In the genomic region with DNA sequence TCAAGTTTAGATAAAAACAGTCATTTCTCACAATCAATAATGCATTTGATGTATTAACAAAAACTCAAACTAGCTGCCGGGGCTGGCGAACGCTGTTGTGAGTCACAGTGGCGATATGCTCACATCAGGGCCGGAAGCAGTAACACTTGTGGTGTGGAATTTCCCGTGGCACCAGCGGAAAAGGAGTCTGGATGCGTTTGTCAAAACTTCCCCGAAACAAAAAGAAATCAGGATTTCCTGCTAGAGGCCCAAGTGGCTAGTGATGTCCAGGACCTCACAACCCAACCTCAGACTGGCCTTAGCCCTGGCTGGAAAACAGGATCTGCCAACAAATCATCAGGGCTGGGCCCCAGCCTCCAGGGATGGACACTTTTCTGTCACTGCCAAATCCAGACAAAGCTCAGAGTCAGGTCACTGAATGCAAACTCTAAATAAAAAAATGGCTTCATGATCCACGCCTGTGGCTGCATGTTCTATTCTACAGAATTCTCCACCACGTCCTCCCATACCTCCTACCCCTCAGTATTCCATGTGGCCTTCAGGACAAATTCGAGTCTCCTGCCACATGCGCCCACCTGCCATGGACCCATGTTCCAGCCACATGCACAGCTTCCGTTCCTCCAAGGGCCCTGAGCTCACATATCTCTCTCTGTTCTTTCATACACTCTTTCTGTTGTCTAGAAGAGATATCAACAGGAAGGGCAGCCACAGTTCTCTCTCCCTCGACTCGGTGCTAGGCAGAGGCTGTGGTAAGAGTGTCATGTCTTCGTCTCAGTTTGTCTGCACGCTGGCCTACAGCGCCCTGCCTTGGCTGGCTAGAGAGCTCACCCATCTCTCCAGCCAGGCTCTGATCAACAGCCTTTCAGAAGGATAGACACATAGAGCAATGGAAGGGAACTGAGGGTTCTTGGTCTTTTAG, we compare ENCODE assay signal across 8 cellular contexts. TPM values are rescaled to one million over a fixed set of nuclear protein-coding genes. Genes with fewer than 3 reads are reported as not detected.
A peak's percentile ranks its signal among the peaks of the same experiment; 100 is the strongest.
DNase-seq lines count a peak whose midpoint lies in the region; ATAC-seq and TF ChIP-seq lines count a peak whose summit lies in the region.

No MANE protein-coding gene starts in this region.

- no peaks in the 10 kb centered on the region for H3K36me3 ChIP-seq in psoas muscle (ENCODE audit: insufficient read depth in 1 of 2, low read depth in 1 of 2)
- H3K36me3 ChIP-seq in aorta (ENCODE audit: control insufficient read depth in 1 of 2, insufficient read depth in 2 of 2, low read length in 1 of 2) = no peaks in the 10 kb centered on the region

- H3K27me3 ChIP-seq in psoas muscle (ENCODE audit: insufficient read depth in 3 of 3, low read length in 2 of 3) = no peaks in the 10 kb centered on the region
- no peaks in the 10 kb centered on the region for H3K27me3 ChIP-seq in aorta (ENCODE audit: control insufficient read depth in 1 of 2, insufficient read depth in 2 of 2, low read length in 1 of 2)

- ATAC-seq in psoas muscle = peak in 3 of 4 donors; percentile 17 to 41 (median 17)
- peak; percentile 30 for ATAC-seq in aorta (ENCODE audit: low FRiP score)
- no peak for ATAC-seq in HG03432 (IDR thresholded peaks at IDR 0.05; ENCODE audit: unreplicated experiment)
- no peak for ATAC-seq in HG03457 (IDR thresholded peaks at IDR 0.05; ENCODE audit: unreplicated experiment)

- peak; percentile 34 for TF ChIP-seq CTCF in GM12872 (IDR thresholded peaks at IDR 0.05; ENCODE audit: insufficient read depth, low read depth, low read length)
- no peak for TF ChIP-seq CTCF in psoas muscle (IDR thresholded peaks at IDR 0.05)

- peak; percentile 61 for DNase-seq in activated CD4-positive, CD25-positive, alpha-beta regulatory T cell treated with anti-CD3 and anti-CD28 coated beads, Interleukin-2, amount 50 U/mL, for 16 hours (ENCODE audit: low read depth, low spot score)
- peak in 8 of 61 donors; percentile 7 to 43 (median 17) for DNase-seq in caudate nucleus (lab: John Stamatoyannopoulos, UW)
- DNase-seq in psoas muscle = peak; percentile 51 to 65
- peak in 1 of 2 donors; percentile 78 for DNase-seq in aorta
- no peak for DNase-seq in HT-29 (ENCODE audit: low spot score)

- H3K27ac ChIP-seq in caudate nucleus (ENCODE audit: low read depth, low read length) (peak overlapping the region; percentile 36), psoas muscle (peak overlapping the region; percentile 60), aorta (ENCODE audit: low read depth in 1 of 2, low read length in 2 of 2) (no peak overlapping the region)

- H3K9me3 ChIP-seq in psoas muscle (no peaks in the 10 kb centered on the region), aorta (ENCODE audit: control insufficient read depth, low read length) (no peaks in the 10 kb centered on the region)

- H3K4me3 ChIP-seq in psoas muscle (no peak overlapping the region), aorta (ENCODE audit: low read length in 2 of 2) (no peak overlapping the region)

- 62 to 71% (median 69%) methylated on average over 19 of the region's 19 CpGs for WGBS in psoas muscle, 3 donors
- 76 to 78% methylated on average over 19 of the region's 19 CpGs for WGBS in aorta, 2 donors

- intact Hi-C loops in psoas muscle (cut with DNase I) = no loop called here
- intact Hi-C loops in aorta (cut with DNase I) = no loop called here

- H3K4me1 ChIP-seq in psoas muscle (peaks cover 20% of the 10 kb centered on the region), aorta (ENCODE audit: control insufficient read depth in 1 of 2, insufficient read depth in 2 of 2, low read length in 2 of 2) (peaks cover 2 to 4% of the 10 kb centered on the region in 2 donors)

RNA-seq across cellular contexts. Expression of a gene that starts 35.4 kb away (rescaled TPM):
- total RNA-seq in psoas muscle (1 to 10 TPM; 5.3 to 9.6 (median 6.3) TPM), aorta (10 to 100 TPM; 47.3 to 56.6 TPM)
- polyA plus RNA-seq in psoas muscle (1 to 10 TPM; 1.7 to 4.8 (median 2.2) TPM), aorta (10 to 100 TPM; 11.4 to 12.6 TPM)
- total RNA-seq in HT-29 (2014; rRNA removed; shearing (Covaris generic)) = 54.2 and 60.6 TPM in 2 replicates

RNA-seq across cellular contexts. Expression of a gene that starts 43.1 kb away (rescaled TPM):
- total RNA-seq in psoas muscle = under 1 TPM; 0.15 to 0.47 (median 0.29) TPM
- under 1 TPM; 0.10 to 0.29 (median 0.13) TPM for polyA plus RNA-seq in psoas muscle
- total RNA-seq in aorta = 1 to 10 TPM; 1.9 to 5.5 TPM
- 10 to 100 TPM in 1 of 2 donors, under 1 TPM in 1; 0.63 to 10.5 TPM for polyA plus RNA-seq in aorta
- total RNA-seq in HT-29 (2014; rRNA removed; shearing (Covaris generic)) = 1.6 and 2.0 TPM in 2 replicates

Comparison
In these comparisons a context has a peak if more than half of its experiments do, and no peak if none do; other contexts are left out.
1. H3K27ac ChIP-seq: peak in caudate nucleus (single experiment) and psoas muscle (single experiment); none in aorta (0 of 2).
2. ATAC-seq: peak in psoas muscle (3 of 4) and aorta (single experiment); none in HG03432 (single experiment) and HG03457 (single experiment).